In the genomic region with DNA sequence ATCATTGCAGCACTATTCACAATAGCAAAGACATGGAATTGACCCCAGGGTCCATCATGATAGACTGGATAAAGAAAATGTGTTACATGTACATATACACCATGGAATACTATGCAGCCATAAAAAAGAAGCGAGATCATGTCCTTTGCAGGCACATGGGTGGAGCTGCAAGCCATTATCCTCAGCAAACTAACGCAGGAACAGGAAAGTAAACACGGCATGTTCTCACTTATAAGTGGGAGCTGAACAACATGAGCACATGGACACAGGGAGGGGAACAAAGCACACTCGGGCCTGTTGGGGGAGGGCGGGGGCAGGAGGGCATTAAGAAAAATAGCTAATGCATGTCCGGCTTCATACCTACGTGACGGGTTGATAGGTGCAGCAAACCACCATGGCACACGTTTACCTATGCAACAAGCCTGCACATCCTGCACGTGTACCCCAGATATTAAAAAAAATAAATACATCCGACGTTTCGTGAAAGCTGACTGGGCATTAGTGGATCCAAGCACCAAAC, we compare ENCODE assay signal across 8 cellular contexts. TPM values are rescaled to one million over a fixed set of nuclear protein-coding genes. Genes with fewer than 3 reads are reported as not detected.
DNase-seq lines count a peak whose midpoint lies in the region; ATAC-seq, FAIRE-seq and TF ChIP-seq lines count a peak whose summit lies in the region.

No MANE protein-coding gene starts in this region.

- H3K27ac ChIP-seq in CD4-positive, alpha-beta T cell (ENCODE audit: low read depth, low read length) = no peak overlapping the region
- H3K27ac ChIP-seq in ectodermal cell (ENCODE audit: insufficient read depth, low read depth, low read length, poor library complexity, severe bottlenecking) = no peak overlapping the region

- H3K4me3 Mint-ChIP-seq in CD4-positive, alpha-beta T cell = peak overlapping the region; percentile 77
- H3K4me3 Mint-ChIP-seq in neural crest cell = peak overlapping the region; percentile 81

- H3K4me1 ChIP-seq in ectodermal cell (ENCODE audit: control insufficient read depth, insufficient read depth, low read length) = no peaks in the 10 kb centered on the region

- peaks cover 11% of the 10 kb centered on the region for H3K4me1 Mint-ChIP-seq in CD4-positive, alpha-beta T cell (ENCODE audit: low read depth)
- H3K4me1 Mint-ChIP-seq in neural crest cell = peaks cover 10% of the 10 kb centered on the region

- POLR2A ChIA-PET in CD4-positive, alpha-beta T cell (lab: Charles Lee) = interaction anchor here (0.7 to 1.4 kb wide), 5 partner anchors 29 to 676 kb away, joined by 3 to 10 read pairs (median 3); partner anchors contain the start of genes APRT, TCF25, ZC3H18 and ZNF778

- H3K27ac Mint-ChIP-seq in CD4-positive, alpha-beta T cell = peak overlapping the region; percentile 64
- H3K27ac Mint-ChIP-seq in neural crest cell (ENCODE audit: unreplicated experiment) = no peak overlapping the region

- no peaks in the 10 kb centered on the region for H3K27me3 ChIP-seq in CD4-positive, alpha-beta T cell (ENCODE audit: control insufficient read depth, insufficient read depth, low read length)
- H3K27me3 ChIP-seq in ectodermal cell (ENCODE audit: control insufficient read depth, insufficient read depth, low read length, poor library complexity, severe bottlenecking) = peaks cover 24% of the 10 kb centered on the region

- intact Hi-C loops in CD4-positive, alpha-beta T cell (cut with DNase I, micrococcal nuclease) = loop anchor here in 1 of 2 experiments (5.0 to 10.0 kb wide), 2 partner anchors 626 to 1292 kb away; partner anchors contain the start of genes BANP and TCF25

- no peak for FAIRE-seq in GM19239 (lab: Jason Lieb, UNC)

- WGBS in ectodermal cell, 2 experiments = 85 to 88% methylated on average over 13 of the region's 13 CpGs

- TF ChIP-seq CTCF in CD4-positive, alpha-beta T cell (IDR thresholded peaks at IDR 0.05) = no peak
- TF ChIP-seq CTCF in neural crest cell (conservative IDR thresholded peaks at IDR 0.05) = no peak

- H3K36me3 ChIP-seq in ectodermal cell (ENCODE audit: control insufficient read depth, insufficient read depth, low read length) = no peaks in the 10 kb centered on the region

- no peaks in the 10 kb centered on the region for H3K27me3 Mint-ChIP-seq in CD4-positive, alpha-beta T cell
- H3K27me3 Mint-ChIP-seq in neural crest cell (ENCODE audit: low read depth) = no peaks in the 10 kb centered on the region

- no peak for DNase-seq in CD4-positive, alpha-beta T cell
- DNase-seq in NCI-H69 (lab: John Stamatoyannopoulos, UW) = peak; percentile 5
- no peak for DNase-seq in neural crest cell (ENCODE audit: low read depth, low spot score)
- no peak for DNase-seq in HuH-7.5 (ENCODE audit: low spot score)
- no peak for DNase-seq in GM19239 (ENCODE audit: insufficient read length, low spot score)
- no peak for DNase-seq in D341Med (ENCODE audit: low spot score)
- DNase-seq in globus pallidus (ENCODE audit: low spot score) = no peak

- peak overlapping the region; percentile 51 for H3K4me3 ChIP-seq in ectodermal cell (ENCODE audit: insufficient read depth, low read depth, low read length)

- peaks cover 6% of the 10 kb centered on the region for H3K9me3 ChIP-seq in CD4-positive, alpha-beta T cell (ENCODE audit: control insufficient read depth, low read length)
- no peaks in the 10 kb centered on the region for H3K9me3 ChIP-seq in ectodermal cell (ENCODE audit: control insufficient read depth, low read length)

- H3K36me3 Mint-ChIP-seq in CD4-positive, alpha-beta T cell (ENCODE audit: low read depth) = no peaks in the 10 kb centered on the region
- H3K36me3 Mint-ChIP-seq in neural crest cell (ENCODE audit: low read depth) = peaks cover 7% of the 10 kb centered on the region

- ATAC-seq in CD4-positive, alpha-beta T cell (ENCODE audit: poor library complexity) = no peak

- CTCF ChIA-PET in CD4-positive, alpha-beta T cell (lab: Charles Lee) = no interaction called here

- no peaks in the 10 kb centered on the region for H3K9me3 Mint-ChIP-seq in CD4-positive, alpha-beta T cell
- H3K9me3 Mint-ChIP-seq in neural crest cell = peaks cover 3% of the 10 kb centered on the region

RNA-seq across cellular contexts. Expression of gene ZNF778, which starts 28.9 kb away (rescaled TPM):
- 1 to 10 TPM; 4.0 to 6.7 TPM for total RNA-seq in CD4-positive, alpha-beta T cell
- 20.4 TPM for polyA plus RNA-seq in ectodermal cell (2013, experiment 1 of 4)
- 25.5 TPM for polyA plus RNA-seq in ectodermal cell (2013, experiment 2 of 4)
- 13.5 TPM for polyA plus RNA-seq in ectodermal cell (2013, experiment 3 of 4)
- polyA plus RNA-seq in ectodermal cell (2013, experiment 4 of 4) = 20.3 TPM
- 13.7 and 15.5 TPM in 2 replicates for total RNA-seq in neural crest cell

RNA-seq across cellular contexts. Expression of gene SLC22A31, which starts 46.1 kb away (rescaled TPM):
- total RNA-seq in CD4-positive, alpha-beta T cell = 1 to 10 TPM; 2.1 to 2.9 TPM
- 0.78 TPM for polyA plus RNA-seq in ectodermal cell (2013, experiment 1 of 4)
- 0.57 TPM for polyA plus RNA-seq in ectodermal cell (2013, experiment 2 of 4)
- 0.85 TPM for polyA plus RNA-seq in ectodermal cell (2013, experiment 3 of 4)
- 1.1 TPM for polyA plus RNA-seq in ectodermal cell (2013, experiment 4 of 4)
- total RNA-seq in neural crest cell = 1.3 and 1.4 TPM in 2 replicates
